37 cellular contexts compared by ENCODE assay signal in the genomic region with DNA sequence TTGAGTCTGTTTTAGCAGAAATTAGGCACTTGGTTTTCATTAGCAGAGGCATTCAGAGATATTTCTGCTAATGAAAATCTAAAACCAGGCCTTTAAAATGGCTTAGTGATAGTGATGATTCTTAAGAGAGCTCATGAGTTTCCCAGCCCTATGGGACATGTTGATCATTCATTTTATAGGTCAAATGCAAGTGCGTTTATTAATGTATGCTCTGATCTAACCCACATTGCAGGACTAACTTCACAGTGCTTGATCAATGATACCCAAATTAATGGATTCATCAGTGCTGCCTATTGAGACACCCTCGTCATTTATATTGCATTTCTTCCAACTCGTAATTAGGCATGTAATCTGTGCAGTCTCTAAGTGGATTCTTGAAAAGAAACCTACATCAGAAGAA. TPM values are rescaled to one million over a fixed set of nuclear protein-coding genes. Genes with fewer than 3 reads are reported as not detected.
A peak's percentile ranks its signal among the peaks of the same experiment; 100 is the strongest.
DNase-seq lines count a peak whose midpoint lies in the region; ATAC-seq, FAIRE-seq and TF ChIP-seq lines count a peak whose summit lies in the region.
"Had no signal": no experiment of that assay in that cellular context is flagged by ENCODE, and none has a peak within 500 bp of the region (broad histone marks: within the 10 kb centered on the region; RNA-seq: fewer than 3 reads in every experiment).

No MANE protein-coding gene starts in this region.

- no peak overlapping the region for H4K5ac ChIP-seq in H1 (ENCODE audit: insufficient read length, low read depth, low read length)

- no peak overlapping the region for H4K91ac ChIP-seq in H1 (replicated peaks; ENCODE audit: insufficient read length, low read length)

- no peaks in the 10 kb centered on the region for H3K9me3 ChIP-seq in H1 (ENCODE audit: insufficient read depth in 2 of 2, low read depth in 1 of 2, low read length in 1 of 2)
- H3K9me3 ChIP-seq in HepG2 (ENCODE audit: low read length) = no peaks in the 10 kb centered on the region
- no peaks in the 10 kb centered on the region for H3K9me3 ChIP-seq in right cardiac atrium (ENCODE audit: control insufficient read depth, low read length)
- H3K9me3 ChIP-seq: BE2C; BLaER1; BLaER1 treated with 17β-estradiol and CSF1 and Interleukin-3, amounts not matched to agents 10 nM and 100 nM; Caco-2 had no signal

- no peaks in the 10 kb centered on the region for H3K27me3 ChIP-seq in GM23338 (ENCODE audit: insufficient read depth)
- no peaks in the 10 kb centered on the region for H3K27me3 ChIP-seq in H1 (replicated peaks in 1 of 4; ENCODE audit: control insufficient read depth in 3 of 4, extremely low read depth in 1 of 4, insufficient read depth in 3 of 4, low read length in 3 of 4)
- no peaks in the 10 kb centered on the region for H3K27me3 ChIP-seq in HepG2 (ENCODE audit: control insufficient read depth in 1 of 2, insufficient read depth in 2 of 2, low read length in 2 of 2)
- no peaks in the 10 kb centered on the region for H3K27me3 ChIP-seq in right cardiac atrium (ENCODE audit: control insufficient read depth, insufficient read depth)
- H3K27me3 ChIP-seq: BE2C; BLaER1; BLaER1 treated with 17β-estradiol and CSF1 and Interleukin-3, amounts not matched to agents 10 nM and 100 nM had no signal

- H3K27ac ChIP-seq in GM23338 (ENCODE audit: low read depth) (no peak overlapping the region), H1 (ENCODE audit: low read depth, low read length) (no peak overlapping the region), HepG2 (ENCODE audit: extremely low read length, insufficient read depth, low read length) (no peak overlapping the region), right cardiac atrium (ENCODE audit: low read length) (no peak overlapping the region)
- H3K27ac ChIP-seq: 22Rv1; A549; BLaER1; BLaER1 treated with 17β-estradiol and CSF1 and Interleukin-3, amounts not matched to agents 10 nM and 100 nM; C4-2B had no signal

- TF ChIP-seq CTCF in GM23338 (conservative IDR thresholded peaks at IDR 0.05; ENCODE audit: low read depth in 2 of 2) = no peak
- TF ChIP-seq CTCF in WTC11 (IDR thresholded peaks at IDR 0.05) = no peak
- TF ChIP-seq CTCF in H1 (IDR thresholded peaks at IDR 0.05; ENCODE audit: control extremely low read depth in 1 of 3, insufficient read depth in 1 of 3, low read depth in 1 of 3, low read length in 3 of 3) = no peak
- TF ChIP-seq CTCF in HepG2 (CRISPR knock-in tag; IDR thresholded peaks at IDR 0.05) = no peak

- no TSS peak for BruUV-seq in HepG2 (replicated peaks; lab: Mats Ljungman, UMichigan)

- intact Hi-C loops in HepG2 (cut with micrococcal nuclease; ENCODE audit: unreplicated experiment) (no loop called here), right cardiac atrium (cut with DNase I) (no loop called here)

- no peak overlapping the region for H4K8ac ChIP-seq in H1 (ENCODE audit: extremely low read depth, insufficient read depth, low read length)

- H2BK5ac ChIP-seq in H1 (ENCODE audit: low read depth, low read length) = no peak overlapping the region

- H3K4me3 ChIP-seq in GM23338 = no peak overlapping the region
- H3K4me3 ChIP-seq in H1 (ENCODE audit: extremely low read depth in 1 of 4, insufficient read depth in 2 of 4, low read depth in 3 of 4, low read length in 4 of 4) = no peak overlapping the region
- H3K4me3 ChIP-seq in HepG2 (replicated peaks in 1 of 3; ENCODE audit: insufficient read depth in 1 of 3, low read depth in 2 of 3, low read length in 3 of 3) = no peak overlapping the region
- H3K4me3 ChIP-seq in right cardiac atrium (ENCODE audit: low read length) = no peak overlapping the region
- H3K4me3 ChIP-seq: A549; BLaER1; BLaER1 treated with 17β-estradiol and CSF1 and Interleukin-3, amounts not matched to agents 10 nM and 100 nM had no signal

- WGBS in H1 (ENCODE audit: extremely low coverage in 1 of 2, insufficient coverage in 1 of 2, insufficient read length in 1 of 2, insufficient replicate concordance in 2 of 2, low coverage in 1 of 2, low lambda C conversion rate in 2 of 2, missing lambda C conversion rate in 1 of 2), 2 experiments = 90% methylated on average over 3 of the region's 3 CpGs; no CpG with 5 or more reads in 1 of the 2 experiments
- WGBS in HepG2 (ENCODE audit: low lambda C conversion rate) = 0% methylated on average over 3 of the region's 3 CpGs
- 89% methylated on average over 3 of the region's 3 CpGs for WGBS in right cardiac atrium

- no peak overlapping the region for H2BK12ac ChIP-seq in H1 (ENCODE audit: low read depth, low read length)

- H3K4me1 ChIP-seq in GM23338 (ENCODE audit: insufficient read depth) (no peaks in the 10 kb centered on the region), H1 (replicated peaks in 1 of 4; ENCODE audit: control insufficient read depth in 3 of 4, insufficient read depth in 4 of 4, low read length in 3 of 4) (peaks cover 0 to 2% (median 0%) of the 10 kb centered on the region in 4 experiments; a peak in 1 of 7 replicates), HepG2 (ENCODE audit: insufficient read depth, low read length) (no peaks in the 10 kb centered on the region), right cardiac atrium (ENCODE audit: control insufficient read depth, insufficient read depth, low read length) (no peaks in the 10 kb centered on the region)
- H3K4me1 ChIP-seq: A549; BE2C; BLaER1; BLaER1 treated with 17β-estradiol and CSF1 and Interleukin-3, amounts not matched to agents 10 nM and 100 nM; Caco-2 had no signal

- H4K20me1 ChIP-seq in GM23338 (replicated peaks; ENCODE audit: insufficient read depth) (no peaks in the 10 kb centered on the region), H1 (replicated peaks in 1 of 2; ENCODE audit: control insufficient read depth in 1 of 2, insufficient read depth in 2 of 2, low read length in 2 of 2) (peaks cover 1 to 2% of the 10 kb centered on the region in 2 experiments), HepG2 (ENCODE audit: insufficient read depth, low read length) (no peaks in the 10 kb centered on the region)
- H4K20me1 ChIP-seq: BLaER1; BLaER1 treated with 17β-estradiol and CSF1 and Interleukin-3, amounts not matched to agents 10 nM and 100 nM had no signal

- H3K9ac ChIP-seq in H1 (replicated peaks in 1 of 4; ENCODE audit: extremely low read depth in 1 of 4, low read depth in 3 of 4, low read length in 3 of 4) = no peak overlapping the region
- no peak overlapping the region for H3K9ac ChIP-seq in HepG2 (ENCODE audit: insufficient read depth, low read depth, low read length)
- H3K9ac ChIP-seq: BLaER1; BLaER1 treated with 17β-estradiol and CSF1 and Interleukin-3, amounts not matched to agents 10 nM and 100 nM had no signal

- H2BK20ac ChIP-seq in H1 (ENCODE audit: low read length) = no peak overlapping the region

- H3K79me2 ChIP-seq in GM23338 (replicated peaks; ENCODE audit: insufficient read depth) (peaks cover 2% of the 10 kb centered on the region; the same call in 1 of the 2 replicates), H1 (ENCODE audit: control insufficient read depth in 1 of 2, insufficient read depth in 2 of 2, low read length in 2 of 2) (0 out of 4 replicates have a peak, but pooled peaks cover 0 to 2% of the 10 kb centered on the region in 2 experiments), HepG2 (ENCODE audit: insufficient read depth, low read length) (no peaks in the 10 kb centered on the region)

- no peak overlapping the region for H3K56ac ChIP-seq in H1 (replicated peaks; ENCODE audit: insufficient read length, low read depth, low read length)

- no peak overlapping the region for H3K4ac ChIP-seq in H1 (replicated peaks; ENCODE audit: insufficient read length, low read depth, low read length)

- H3K27ac Mint-ChIP-seq in GM23338 = no peak overlapping the region
- H3K27ac Mint-ChIP-seq in WTC11 = peak overlapping the region; percentile 9; the same call in 1 of the 2 replicates
- H3K27ac Mint-ChIP-seq: B cell; CD14-positive monocyte; CD4-positive, alpha-beta memory T cell; CD4-positive, alpha-beta T cell; CD4-positive, CD25-positive, alpha-beta regulatory T cell; CD8-positive, alpha-beta memory T cell; CD8-positive, alpha-beta T cell had no signal

- H3K4me2 ChIP-seq in GM23338 = no peak overlapping the region
- no peak overlapping the region for H3K4me2 ChIP-seq in H1 (ENCODE audit: insufficient read depth in 1 of 2, low read depth in 2 of 2, low read length in 2 of 2)
- H3K4me2 ChIP-seq in HepG2 (ENCODE audit: low read depth, low read length) = no peak overlapping the region
- H3K4me2 ChIP-seq: A549; BLaER1; BLaER1 treated with 17β-estradiol and CSF1 and Interleukin-3, amounts not matched to agents 10 nM and 100 nM had no signal

- H2AFZ ChIP-seq in GM23338 (no peak overlapping the region), H1 (ENCODE audit: low read length) (no peak overlapping the region), HepG2 (ENCODE audit: low read length) (no peak overlapping the region)

- no peak overlapping the region for H3K14ac ChIP-seq in H1 (ENCODE audit: insufficient read length)

- H3K36me3 Mint-ChIP-seq in GM23338 (ENCODE audit: low read depth) (no peaks in the 10 kb centered on the region; the same call in 2 of the 3 replicates), WTC11 (peaks cover 24% of the 10 kb centered on the region)
- H3K36me3 Mint-ChIP-seq: CD14-positive monocyte; CD4-positive, alpha-beta memory T cell; CD4-positive, CD25-positive, alpha-beta regulatory T cell; CD8-positive, alpha-beta memory T cell; CD8-positive, alpha-beta T cell had no signal

- DNase-seq in GM23338 (ENCODE audit: low spot score) (no peak), HTR-8/SVneo (ENCODE audit: insufficient read length, low spot score) (no peak), WTC11 (ENCODE audit: low spot score) (no peak), H1 (ENCODE audit: low read depth in 1 of 2, low spot score in 2 of 2) (no peak), HepG2 (ENCODE audit: low spot score) (no peak), right cardiac atrium (no peak), middle frontal gyrus (ENCODE audit: extremely low spot score, low spot score) (no peak)
- DNase-seq in activated T-cell treated with anti-CD3 and anti-CD28 coated beads, Interleukin-2, amount 50 U/mL, for 1 hour = no peak
- DNase-seq: 8988T; ACHN; AML-193; BE2C; C1 segment of cervical spinal cord; Caco-2; Calu3; CD4-positive, alpha-beta memory T cell; CD4-positive, alpha-beta T cell; CD4-positive, CD25-positive, alpha-beta regulatory T cell; CD8-positive, alpha-beta memory T cell; CD8-positive, alpha-beta T cell; COR-L47; DMS 273 treated with DMSO at 0.1 percent for 48 hours; DMS153; DMS53; DMS79; DMS79 treated with DMSO at 0.1 percent for 48 hours; DND-41; EL had no signal

- no peak overlapping the region for H3K18ac ChIP-seq in H1 (ENCODE audit: extremely low read depth, low read length)

- TF ChIP-seq EP300 in H1 (IDR thresholded peaks at IDR 0.05; ENCODE audit: borderline replicate concordance in 1 of 2, low read depth in 2 of 2, low read length in 2 of 2) = no peak
- TF ChIP-seq EP300 in HepG2 (IDR thresholded peaks at IDR 0.05; ENCODE audit: low read depth in 2 of 2, low read length in 2 of 2) = no peak
- TF ChIP-seq EP300 in HepG2 (CRISPR knock-in tag; IDR thresholded peaks at IDR 0.05; ENCODE audit: borderline replicate concordance) = no peak

- no peak overlapping the region for H2BK15ac ChIP-seq in H1 (ENCODE audit: low read length)

- no peaks in the 10 kb centered on the region for H3K79me1 ChIP-seq in H1 (ENCODE audit: low read depth, low read length)

- H2BK120ac ChIP-seq in H1 (replicated peaks; ENCODE audit: low read depth, low read length) = no peak overlapping the region

- peak; percentile 51 for FAIRE-seq in HTR-8/SVneo (lab: Jason Lieb, UNC)
- no peak for FAIRE-seq in H1 (lab: Jason Lieb, UNC)
- FAIRE-seq in HepG2 (lab: Jason Lieb, UNC) = no peak
- FAIRE-seq: A204.1, A549, D721Med had no signal

- no peak for ATAC-seq in GM23338
- no peak for ATAC-seq in WTC11
- no peak for ATAC-seq in HepG2
- ATAC-seq in right cardiac atrium = no peak
- ATAC-seq: A549; CD8-positive, alpha-beta T cell had no signal

- H3K23ac ChIP-seq in H1 (ENCODE audit: insufficient read length) = no peak overlapping the region

- TF ChIP-seq RAD21 in H1 (IDR thresholded peaks at IDR 0.05 in 1 of 2, conservative IDR thresholded peaks at IDR 0.05 in 1 of 2; ENCODE audit: low read depth in 2 of 2, low read length in 2 of 2) (no peak), HepG2 (CRISPR knock-in tag; IDR thresholded peaks at IDR 0.05) (no peak)

- POLR2A ChIA-PET in WTC11 (lab: Charles Lee) = no interaction called here
- POLR2A ChIA-PET in H1 (lab: Charles Lee; ENCODE audit: partially characterized antibody) = interaction anchor here (0.9 to 2.1 kb wide), 6 partner anchors 11 to 755 kb away, joined by 3 to 17 read pairs (median 8); a partner anchor contains a TSS
- POLR2A ChIA-PET in HepG2 (lab: Yijun Ruan, JAX) = no interaction called here

- peaks cover 10% of the 10 kb centered on the region; the same call in 1 of the 2 replicates for H3F3A ChIP-seq in GM23338 (replicated peaks; ENCODE audit: low read depth)

- H3K9me2 ChIP-seq in GM23338 (ENCODE audit: insufficient read depth) = no peaks in the 10 kb centered on the region

- no peaks in the 10 kb centered on the region for H3K9me3 Mint-ChIP-seq in GM23338
- H3K9me3 Mint-ChIP-seq in WTC11 = no peaks in the 10 kb centered on the region
- H3K9me3 Mint-ChIP-seq: CD4-positive, alpha-beta T cell; CD8-positive, alpha-beta T cell had no signal

- CTCF ChIA-PET in WTC11 (lab: Charles Lee) (no interaction called here), H1 (lab: Charles Lee; ENCODE audit: partially characterized antibody) (interaction anchor here (0.7 to 1.0 kb wide), 3 partner anchors 11 to 701 kb away, joined by 3 read pairs; no protein-coding TSS in a partner anchor), HepG2 (lab: Yijun Ruan, JAX; ENCODE audit: low intra/inter-chr PET ratio, low total read pairs) (no interaction called here)

- H3K4me1 Mint-ChIP-seq in GM23338 (peaks cover 23% of the 10 kb centered on the region; the same call in 2 of the 3 replicates), WTC11 (peaks cover 27% of the 10 kb centered on the region)
- H3K4me1 Mint-ChIP-seq: B cell; CD14-positive monocyte; CD4-positive, alpha-beta memory T cell; CD4-positive, CD25-positive, alpha-beta regulatory T cell; CD8-positive, alpha-beta memory T cell had no signal

- in situ Hi-C loops in HepG2 (cut with HindIII; ENCODE audit: extremely low pct_ligation_motif_present, low pct_unique_long_range_greater_than_20kb) = no loop called here

- TF ChIP-seq POLR2A in H1 (IDR thresholded peaks at IDR 0.05; ENCODE audit: control extremely low read depth in 1 of 2, low read depth in 2 of 2, low read length in 2 of 2) (peak in 1 of 2 experiments; percentile 61; a peak in 1 of 3 replicates), HepG2 (IDR thresholded peaks at IDR 0.05; ENCODE audit: insufficient read depth in 1 of 2, low read depth in 2 of 2, low read length in 2 of 2) (no peak)

- H3K23me2 ChIP-seq in H1 (ENCODE audit: low read depth, low read length) = no peaks in the 10 kb centered on the region

- H3K36me3 ChIP-seq in GM23338 (ENCODE audit: insufficient read depth) = peaks cover 16% of the 10 kb centered on the region
- H3K36me3 ChIP-seq in H1 (ENCODE audit: control insufficient read depth in 2 of 4, insufficient read depth in 4 of 4, low read length in 3 of 4) = peaks cover 6 to 26% (median 19%) of the 10 kb centered on the region in 4 experiments; a peak in 7 of 8 replicates
- no peaks in the 10 kb centered on the region for H3K36me3 ChIP-seq in HepG2 (replicated peaks in 1 of 2; ENCODE audit: control insufficient read depth in 1 of 2, insufficient read depth in 2 of 2, low read length in 2 of 2)
- H3K36me3 ChIP-seq: BE2C; BLaER1; BLaER1 treated with 17β-estradiol and CSF1 and Interleukin-3, amounts not matched to agents 10 nM and 100 nM had no signal

- H3K27me3 Mint-ChIP-seq in GM23338 (ENCODE audit: insufficient read depth, low read depth, poor library complexity) = peaks cover 24% of the 10 kb centered on the region
- H3K27me3 Mint-ChIP-seq in WTC11 (ENCODE audit: low read depth) = no peaks in the 10 kb centered on the region

- no peak overlapping the region for H2AK5ac ChIP-seq in H1 (ENCODE audit: low read depth, low read length)

- H3K4me3 Mint-ChIP-seq in GM23338 (no peak overlapping the region), WTC11 (no peak overlapping the region)
- H3K4me3 Mint-ChIP-seq: B cell; CD14-positive monocyte; CD4-positive, alpha-beta memory T cell; CD4-positive, alpha-beta T cell; CD4-positive, CD25-positive, alpha-beta regulatory T cell; CD8-positive, alpha-beta memory T cell; CD8-positive, alpha-beta T cell had no signal

RNA-seq across cellular contexts. Expression of a gene that starts 54.7 kb away (rescaled TPM):
- total RNA-seq in GM23338 (2014; rRNA removed; shearing (Covaris generic)) = 45.5 and 48.2 TPM in 2 replicates
- 15.8 and 22.2 TPM in 2 replicates for polyA plus RNA-seq in GM23338 (2016; fragmentation: Nextera tagmentation; extraction: Ambion mirVana)
- total RNA-seq in WTC11 (2021) = 23.8 to 27.3 TPM (median 24.6 TPM) in 3 replicates
- total RNA-seq in H1 (2021; fragmentation: NEBNext Ultra II Directional; extraction: Animal tissue kit (Norgen Biotek cat#: 25700)) = 24.8 and 27.1 TPM in 2 replicates
- 3.2 and 5.9 TPM in 2 replicates for polyA plus RNA-seq in H1 (2011; rRNA removed)
- polyA plus RNA-seq in H1 (2011; cell fraction: cytosol; rRNA removed) = 10.5 TPM
- polyA plus RNA-seq in H1 (2011; cell fraction: nucleus; rRNA removed) = 3.1 TPM
- 6.7 to 14.7 TPM (median 8.1 TPM) in 4 replicates for polyA plus RNA-seq in H1 (2012, experiment 1 of 2)
- 1.5 TPM for polyA plus RNA-seq in H1 (2012, experiment 2 of 2)
- 19.5 TPM for polyA plus RNA-seq in H1 (2013, experiment 1 of 2)
- 18.2 TPM for polyA plus RNA-seq in H1 (2013, experiment 2 of 2)
- polyA minus RNA-seq in H1 (2011; rRNA and poly(A)+ RNA removed) = 10.8 and 15.7 TPM in 2 replicates
- 12.3 TPM for polyA minus RNA-seq in H1 (2011; cell fraction: cytosol; rRNA and poly(A)+ RNA removed)
- polyA minus RNA-seq in H1 (2011; cell fraction: nucleus; rRNA and poly(A)+ RNA removed) = 36.8 TPM
- total RNA-seq in HepG2 (2016; rRNA removed; fragmentation: Illumina TruSeq; extraction: Trizol) = 16.2 and 20.7 TPM in 2 replicates
- 3.1 and 3.3 TPM in 2 replicates for total RNA-seq in HepG2 (2016; cell fraction: cytosol; rRNA removed; fragmentation: Illumina TruSeq; extraction: Trizol; ENCODE audit: low read depth)
- 16.0 and 19.3 TPM in 2 replicates for total RNA-seq in HepG2 (2016; cell fraction: insoluble cytoplasmic fraction; rRNA removed; fragmentation: Illumina TruSeq; extraction: Trizol)
- 10.2 and 11.6 TPM in 2 replicates for total RNA-seq in HepG2 (2016; cell fraction: membrane; rRNA removed; fragmentation: Illumina TruSeq; extraction: Trizol)
- total RNA-seq in HepG2 (2016; cell fraction: nucleus; rRNA removed; fragmentation: Illumina TruSeq; extraction: Trizol) = 24.3 and 25.2 TPM in 2 replicates
- polyA plus RNA-seq in HepG2 (2011; rRNA removed) = 8.1 and 9.1 TPM in 2 replicates
- polyA plus RNA-seq in HepG2 (2011; cell fraction: cytosol; rRNA removed) = 2.8 and 4.6 TPM in 2 replicates
- polyA plus RNA-seq in HepG2 (2011; cell fraction: nucleus; rRNA removed) = 8.5 and 11.9 TPM in 2 replicates
- 8.3 and 12.7 TPM in 2 replicates for polyA plus RNA-seq in HepG2 (2012)
- 2.2 and 2.4 TPM in 2 replicates for polyA plus RNA-seq in HepG2 (2016; cell fraction: cytosol; fragmentation: Illumina TruSeq; extraction: Trizol; ENCODE audit: low read depth)
- polyA plus RNA-seq in HepG2 (2016; cell fraction: insoluble cytoplasmic fraction; fragmentation: Illumina TruSeq; extraction: Trizol; ENCODE audit: low read depth) = 18.9 TPM in 2 replicates
- polyA plus RNA-seq in HepG2 (2016; cell fraction: membrane; fragmentation: Illumina TruSeq; extraction: Trizol; ENCODE audit: low read depth) = 5.1 and 5.7 TPM in 2 replicates
- 33.2 and 36.9 TPM in 2 replicates for polyA plus RNA-seq in HepG2 (2016; cell fraction: nucleus; fragmentation: Illumina TruSeq; extraction: Trizol; ENCODE audit: insufficient read depth, low read depth)
- 1.9 and 3.6 TPM in 2 replicates for polyA minus RNA-seq in HepG2 (2011; rRNA and poly(A)+ RNA removed; ENCODE audit: low replicate concordance)
- 6.2 and 7.2 TPM in 2 replicates for polyA minus RNA-seq in HepG2 (2011; cell fraction: cytosol; rRNA and poly(A)+ RNA removed)
- 44.2 and 53.8 TPM in 2 replicates for polyA minus RNA-seq in HepG2 (2011; cell fraction: nucleus; rRNA and poly(A)+ RNA removed)
- total RNA-seq in right cardiac atrium = 1 to 10 TPM; 4.6 to 6.3 (median 5.6) TPM
- 4.2 TPM for polyA plus RNA-seq in right cardiac atrium
